ENCODE assay signal across 8 cellular contexts in the genomic region with DNA sequence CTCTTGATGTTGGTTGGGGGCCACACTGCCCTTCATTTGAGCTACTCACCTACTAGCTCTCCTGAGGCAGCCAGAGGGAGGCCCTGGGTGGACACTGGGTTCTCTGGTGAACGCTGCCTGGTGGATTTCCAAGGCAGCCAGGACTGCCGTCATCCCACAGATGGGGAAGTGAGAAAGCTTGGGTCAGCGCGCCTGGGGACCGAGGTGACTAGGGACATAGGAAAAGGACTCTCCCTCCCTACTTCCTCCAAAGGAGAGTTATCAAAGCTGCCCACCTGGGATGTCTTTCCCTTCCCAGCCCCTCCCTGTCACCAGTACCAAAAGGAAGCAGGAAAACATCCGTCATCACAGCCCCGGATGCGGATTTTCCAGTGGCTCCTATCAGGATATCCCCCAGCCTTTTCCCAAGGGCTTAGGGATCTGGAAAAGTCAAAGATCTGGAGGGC. TPM values are rescaled to one million over a fixed set of nuclear protein-coding genes. Genes with fewer than 3 reads are reported as not detected.
DNase-seq lines count a peak whose midpoint lies in the region; ATAC-seq and TF ChIP-seq lines count a peak whose summit lies in the region.
"Had no signal": no experiment of that assay in that cellular context is flagged by ENCODE, and none has a peak within 500 bp of the region (broad histone marks: within the 10 kb centered on the region; RNA-seq: fewer than 3 reads in every experiment).

No MANE protein-coding gene starts in this region.

- no peak overlapping the region for H3K27ac Mint-ChIP-seq in neural crest cell (ENCODE audit: unreplicated experiment)
- H3K27ac Mint-ChIP-seq: T-helper 1 cell treated with Interleukin-12 subunit alpha and Interleukin-12 subunit beta and Interleukin-4 antibody, amounts not matched to agents 30 μg/mL and 1 μg/mL, for 36 hours had no signal

- no peaks in the 10 kb centered on the region for H3K27me3 Mint-ChIP-seq in neural crest cell (ENCODE audit: low read depth)

- peak; percentile 87 for DNase-seq in CD1c-positive myeloid dendritic cell (ENCODE audit: extremely low spot score)
- DNase-seq in dermis blood vessel endothelial cell, result peak; percentile 25
- no peak for DNase-seq in neural crest cell (ENCODE audit: low read depth, low spot score)
- DNase-seq in iPS-NIHi11 (ENCODE audit: low spot score), result no peak
- DNase-seq: effector CD4-positive, alpha-beta T cell had no signal

- H3K9me3 Mint-ChIP-seq in neural crest cell, result no peaks in the 10 kb centered on the region
- H3K9me3 Mint-ChIP-seq: T-helper 1 cell treated with Interleukin-12 subunit alpha and Interleukin-12 subunit beta and Interleukin-4 antibody, amounts not matched to agents 30 μg/mL and 1 μg/mL, for 36 hours had no signal

- TF ChIP-seq CTCF in neural crest cell (conservative IDR thresholded peaks at IDR 0.05), result no peak

- peaks cover 55% of the 10 kb centered on the region for H3K4me1 Mint-ChIP-seq in neural crest cell

- H3K36me3 Mint-ChIP-seq in neural crest cell (ENCODE audit: low read depth), result no peaks in the 10 kb centered on the region

- H3K4me3 Mint-ChIP-seq in neural crest cell, result peak overlapping the region; percentile 71
- H3K4me3 Mint-ChIP-seq: T-helper 1 cell treated with Interleukin-12 subunit alpha and Interleukin-12 subunit beta and Interleukin-4 antibody, amounts not matched to agents 30 μg/mL and 1 μg/mL, for 36 hours had no signal

- no peak for ATAC-seq in HG03442 (IDR thresholded peaks at IDR 0.05; ENCODE audit: unreplicated experiment)
- ATAC-seq in HG02642 (IDR thresholded peaks at IDR 0.05; ENCODE audit: poor library complexity, unreplicated experiment), result no peak

RNA-seq across cellular contexts. Expression of a gene that starts 3.8 kb away (rescaled TPM):
- total RNA-seq in dermis blood vessel endothelial cell, result 39.7 and 40.3 TPM in 2 replicates
- 102 and 103 TPM in 2 replicates for total RNA-seq in neural crest cell

RNA-seq across cellular contexts. Expression of a gene that starts 15.9 kb away (rescaled TPM):
- total RNA-seq in dermis blood vessel endothelial cell (6.8 and 8.0 TPM in 2 replicates), neural crest cell (23.4 and 25.8 TPM in 2 replicates)

RNA-seq across cellular contexts. Expression of a gene that starts 29.9 kb away (rescaled TPM):
- total RNA-seq in dermis blood vessel endothelial cell (1.1 and 1.5 TPM in 2 replicates), neural crest cell (9.3 and 11.4 TPM in 2 replicates)

RNA-seq across cellular contexts. Expression of a gene that starts 57.6 kb away (rescaled TPM):
- total RNA-seq in dermis blood vessel endothelial cell (14.0 and 24.9 TPM in 2 replicates), neural crest cell (32.6 and 33.9 TPM in 2 replicates)

Comparison
In these comparisons a context has a peak if more than half of its experiments do, and no peak if none do; other contexts are left out.
1. DNase-seq: peak in CD1c-positive myeloid dendritic cell (single experiment) and dermis blood vessel endothelial cell (single experiment); none in neural crest cell (single experiment) and iPS-NIHi11 (single experiment).